In genomic region chr19:2239173-2239572, GRCh38 we compare ENCODE assay signal across 7 cellular contexts. TPM values are rescaled to one million over a fixed set of nuclear protein-coding genes. Genes with fewer than 3 reads are reported as not detected.
A peak's percentile ranks its signal among the peaks of the same experiment; 100 is the strongest.
DNase-seq lines count a peak whose midpoint lies in the region; ATAC-seq, FAIRE-seq and TF ChIP-seq lines count a peak whose summit lies in the region.
"Had no signal": no experiment of that assay in that cellular context is flagged by ENCODE, and none has a peak within 500 bp of the region (broad histone marks: within the 10 kb centered on the region; RNA-seq: fewer than 3 reads in every experiment).

No MANE protein-coding gene starts in this region.

- H3K79me2 ChIP-seq in astrocyte (ENCODE audit: insufficient read depth, low read length), result peaks cover 96% of the 10 kb centered on the region

- H3K4me3 Mint-ChIP-seq in astrocyte (ENCODE audit: unreplicated experiment) (peak overlapping the region; percentile 95), progenitor cell of endocrine pancreas (ENCODE audit: low read depth) (peak overlapping the region; percentile 95)

- peak overlapping the region; percentile 57 for H3K4me3 ChIP-seq in HUES6 (ENCODE audit: low read depth, low read length)
- H3K4me3 ChIP-seq in astrocyte (ENCODE audit: insufficient read depth, low read depth, low read length), result peak overlapping the region; percentile 66

- H3K9ac ChIP-seq in HUES6 (ENCODE audit: low read length) (peak overlapping the region; percentile 45), astrocyte (ENCODE audit: low read length) (peak overlapping the region; percentile 93)

- H3K27ac Mint-ChIP-seq in astrocyte (ENCODE audit: unreplicated experiment) (peak overlapping the region; percentile 67), progenitor cell of endocrine pancreas (peak overlapping the region; percentile 89)

- H3K36me3 Mint-ChIP-seq in astrocyte (ENCODE audit: low read depth, unreplicated experiment) (peaks cover 8% of the 10 kb centered on the region), progenitor cell of endocrine pancreas (ENCODE audit: insufficient read depth) (peaks cover 4% of the 10 kb centered on the region)

- H3K4me1 ChIP-seq in HUES6 (ENCODE audit: control insufficient read depth, insufficient read depth, low read length) (peaks cover 34% of the 10 kb centered on the region), astrocyte (ENCODE audit: insufficient read depth, low read length) (peaks cover 56% of the 10 kb centered on the region)

- TF ChIP-seq CTCF in astrocyte (IDR thresholded peaks at IDR 0.05; ENCODE audit: insufficient read depth, low read depth, low read length) (no peak), progenitor cell of endocrine pancreas (IDR thresholded peaks at IDR 0.05; ENCODE audit: unreplicated experiment) (no peak)

- peak overlapping the region; percentile 29; the same call in 1 of the 2 replicates for H3K27ac ChIP-seq in HUES6 (ENCODE audit: low read depth, low read length)
- peak overlapping the region; percentile 61 for H3K27ac ChIP-seq in astrocyte (ENCODE audit: low read depth, low read length)

- ATAC-seq in HG03521 (IDR thresholded peaks at IDR 0.05; ENCODE audit: unreplicated experiment), result no peak

- H3K9me3 ChIP-seq in HUES6 (ENCODE audit: control insufficient read depth, insufficient read depth, low read depth, low read length) (no peaks in the 10 kb centered on the region), astrocyte (ENCODE audit: insufficient read depth, low read depth, low read length) (no peaks in the 10 kb centered on the region)

- H3K4me1 Mint-ChIP-seq in astrocyte (ENCODE audit: low read depth, unreplicated experiment) (peaks cover 39% of the 10 kb centered on the region), progenitor cell of endocrine pancreas (ENCODE audit: low read depth) (peaks cover 40% of the 10 kb centered on the region)

- no peaks in the 10 kb centered on the region for H3K27me3 Mint-ChIP-seq in astrocyte (ENCODE audit: low read depth, unreplicated experiment)
- no peaks in the 10 kb centered on the region for H3K27me3 Mint-ChIP-seq in progenitor cell of endocrine pancreas

- H3K4me2 ChIP-seq in astrocyte (ENCODE audit: low read length), result peak overlapping the region; percentile 93

- H3K36me3 ChIP-seq in HUES6 (ENCODE audit: control insufficient read depth, insufficient read depth, low read length) (peaks cover 46% of the 10 kb centered on the region), astrocyte (ENCODE audit: insufficient read depth, low read length) (peaks cover 5% of the 10 kb centered on the region)

- no peak for FAIRE-seq in astrocyte (lab: Jason Lieb, UNC)

- no peaks in the 10 kb centered on the region for H3K9me3 Mint-ChIP-seq in astrocyte (ENCODE audit: unreplicated experiment)
- H3K9me3 Mint-ChIP-seq in progenitor cell of endocrine pancreas (ENCODE audit: low read depth), result no peaks in the 10 kb centered on the region

- no peak for DNase-seq in astrocyte (ENCODE audit: low read depth)
- DNase-seq in progenitor cell of endocrine pancreas (ENCODE audit: low spot score, unreplicated experiment), result no peak
- DNase-seq in SW 1271 (lab: John Stamatoyannopoulos, UW), result no peak
- no peak for DNase-seq in NCI-H510A (lab: John Stamatoyannopoulos, UW)

- H3K27me3 ChIP-seq in HUES6 (ENCODE audit: control insufficient read depth, insufficient read depth, low read length) (no peaks in the 10 kb centered on the region), astrocyte (ENCODE audit: insufficient read depth, low read length) (no peaks in the 10 kb centered on the region)

- H4K20me1 ChIP-seq in astrocyte (ENCODE audit: insufficient read depth, low read length), result peaks cover 81% of the 10 kb centered on the region

- H2AFZ ChIP-seq in astrocyte (ENCODE audit: low read depth, low read length), result no peak overlapping the region

RNA-seq across cellular contexts. Expression of gene SF3A2, which starts 2.5 kb away (rescaled TPM):
- total RNA-seq in astrocyte (76.6 and 83.2 TPM in 2 replicates), progenitor cell of endocrine pancreas (152 and 156 TPM in 2 replicates)

RNA-seq across cellular contexts. Expression of gene PLEKHJ1, which starts 3.0 kb away (rescaled TPM):
- total RNA-seq in astrocyte (69.9 and 78.3 TPM in 2 replicates), progenitor cell of endocrine pancreas (116 and 119 TPM in 2 replicates)

RNA-seq across cellular contexts. Expression of gene AMH, which starts 9.9 kb away (rescaled TPM):
- total RNA-seq in astrocyte, result 3.5 and 4.6 TPM in 2 replicates
- 58.4 and 71.3 TPM in 2 replicates for total RNA-seq in progenitor cell of endocrine pancreas

RNA-seq across cellular contexts. Expression of gene JSRP1, which starts 17.0 kb away (rescaled TPM):
- total RNA-seq in astrocyte, result 0.36 and 1.3 TPM in 2 replicates
- 1.00 and 1.6 TPM in 2 replicates for total RNA-seq in progenitor cell of endocrine pancreas
- total RNA-seq: temporal lobe had no signal

RNA-seq across cellular contexts. Expression of gene PEAK3, which starts 42.8 kb away (rescaled TPM):
- total RNA-seq in astrocyte (0.18 TPM in 1 of 2 replicates, not detected in the other), progenitor cell of endocrine pancreas (not detected in 2 replicates)

Comparison
In these comparisons a context has a peak if more than half of its experiments do, and no peak if none do; other contexts are left out.
1. RNA of gene AMH, which starts 9.9 kb away (total RNA-seq): 58.4 to 71.3 TPM in progenitor cell of endocrine pancreas; 3.5 to 4.6 TPM in astrocyte; every median in the first group is over 10 times any median in the second.